In genomic region chr3:29291982-29292363, GRCh38 we compare ENCODE assay signal across 16 cellular contexts. TPM values are rescaled to one million over a fixed set of nuclear protein-coding genes. Genes with fewer than 3 reads are reported as not detected.
DNase-seq lines count a peak whose midpoint lies in the region; FAIRE-seq and TF ChIP-seq lines count a peak whose summit lies in the region.
"Had no signal": no experiment of that assay in that cellular context is flagged by ENCODE, and none has a peak within 500 bp of the region (broad histone marks: within the 10 kb centered on the region; RNA-seq: fewer than 3 reads in every experiment).

No MANE protein-coding gene starts in this region.

- intact Hi-C loops in MCF 10A (cut with micrococcal nuclease), result loop anchor here (2.0 kb wide), 1 partner anchor 43 kb away; no protein-coding TSS in a partner anchor

- no peaks in the 10 kb centered on the region for H3K27me3 Mint-ChIP-seq in MCF 10A (ENCODE audit: insufficient read depth, unreplicated experiment)
- H3K27me3 Mint-ChIP-seq: CD4-positive, alpha-beta T cell had no signal

- H3K36me3 ChIP-seq in HEK293 (ENCODE audit: control insufficient read depth in 2 of 2, insufficient read depth in 1 of 2, low read length in 2 of 2) (no peaks in the 10 kb centered on the region), keratinocyte (ENCODE audit: control insufficient read depth in 2 of 2, extremely low read depth in 1 of 2, insufficient read depth in 2 of 2, low read length in 2 of 2) (no peaks in the 10 kb centered on the region), subcutaneous abdominal adipose tissue (ENCODE audit: control insufficient read depth in 5 of 5, insufficient read depth in 5 of 5, low read length in 5 of 5) (no peaks in the 10 kb centered on the region), MM.1S (replicated peaks; ENCODE audit: insufficient read depth, low read length) (no peaks in the 10 kb centered on the region)
- H3K36me3 ChIP-seq: BE2C had no signal

- no peaks in the 10 kb centered on the region for H3F3A ChIP-seq in MM.1S (ENCODE audit: insufficient read depth, low read length)

- no TSS peak for BruUV-seq in MCF 10A (replicated peaks; lab: Mats Ljungman, UMichigan)

- POLR2A ChIA-PET in HEK293 (lab: Yijun Ruan, JAX) (no interaction called here), MCF 10A (lab: Yijun Ruan, JAX) (interaction anchor here (0.7 to 13.9 kb wide), 11 partner anchors 8 to 468 kb away, joined by 4 to 184 read pairs (median 6); partner anchors contain the start of gene RBMS3)

- H3K36me3 Mint-ChIP-seq in MCF 10A (ENCODE audit: insufficient read depth, unreplicated experiment), result no peaks in the 10 kb centered on the region

- no peaks in the 10 kb centered on the region for H3K9me3 ChIP-seq in HEK293 (ENCODE audit: control insufficient read depth, insufficient read depth, low read depth, low read length)
- no peaks in the 10 kb centered on the region for H3K9me3 ChIP-seq in keratinocyte (ENCODE audit: control insufficient read depth, low read depth, low read length)
- H3K9me3 ChIP-seq in subcutaneous abdominal adipose tissue (ENCODE audit: control insufficient read depth in 5 of 5, low read length in 5 of 5), result no peaks in the 10 kb centered on the region
- no peaks in the 10 kb centered on the region for H3K9me3 ChIP-seq in MM.1S (replicated peaks; ENCODE audit: insufficient read depth, low read length)
- H3K9me3 ChIP-seq: BE2C had no signal

- H3K9me3 Mint-ChIP-seq in MCF 10A (ENCODE audit: unreplicated experiment), result no peaks in the 10 kb centered on the region
- H3K9me3 Mint-ChIP-seq: CD4-positive, alpha-beta T cell had no signal

- H2AFZ ChIP-seq in keratinocyte (ENCODE audit: control insufficient read depth, low read length), result no peak overlapping the region
- H2AFZ ChIP-seq in MM.1S (ENCODE audit: low read length), result no peak overlapping the region
- H2AFZ ChIP-seq: GM23248 had no signal

- TF ChIP-seq CTCF in HEK293 (tag by site-specific recombination; IDR thresholded peaks at IDR 0.05) (no peak), MCF 10A (IDR thresholded peaks at IDR 0.05; ENCODE audit: unreplicated experiment) (no peak), keratinocyte (optimal IDR thresholded peaks at IDR 0.05 in 1 of 3, IDR thresholded peaks at IDR 0.05 in 1 of 3, conservative IDR thresholded peaks at IDR 0.05 in 1 of 3; ENCODE audit: extremely low read depth in 1 of 3, insufficient read depth in 2 of 3, low read length in 3 of 3) (no peak), MM.1S (IDR thresholded peaks at IDR 0.05; ENCODE audit: low read length) (no peak)

- peak overlapping the region; percentile 6 for H3K4me3 Mint-ChIP-seq in MCF 10A (ENCODE audit: unreplicated experiment)
- H3K4me3 Mint-ChIP-seq: CD4-positive, alpha-beta T cell had no signal

- H3K27me3 ChIP-seq in keratinocyte (ENCODE audit: control insufficient read depth, extremely low read depth, insufficient read depth, low read length) (no peaks in the 10 kb centered on the region), subcutaneous abdominal adipose tissue (ENCODE audit: control insufficient read depth in 5 of 5, insufficient read depth in 4 of 5, low read length in 5 of 5) (no peaks in the 10 kb centered on the region), MM.1S (replicated peaks; ENCODE audit: insufficient read depth, low read length) (no peaks in the 10 kb centered on the region)
- H3K27me3 ChIP-seq: BE2C had no signal

- peak overlapping the region; percentile 85 for H3K27ac Mint-ChIP-seq in MCF 10A (ENCODE audit: low read depth, unreplicated experiment)
- H3K27ac Mint-ChIP-seq: CD4-positive, alpha-beta T cell had no signal

- peak overlapping the region; percentile 35 for H3K4me2 ChIP-seq in keratinocyte (ENCODE audit: control insufficient read depth, extremely low read depth, insufficient read depth, low read depth, low read length)
- H3K4me2 ChIP-seq in MM.1S (ENCODE audit: low read depth, low read length), result no peak overlapping the region

- H3K9ac ChIP-seq in keratinocyte (ENCODE audit: control insufficient read depth, extremely low read depth, insufficient read depth, low read length), result no peak overlapping the region
- H3K9ac ChIP-seq in subcutaneous abdominal adipose tissue (ENCODE audit: low read length in 5 of 5), result peak overlapping the region in 3 of 5 donors; percentile 33 to 66 (median 54)
- no peak overlapping the region for H3K9ac ChIP-seq in MM.1S (ENCODE audit: low read length)
- H3K9ac ChIP-seq: GM23248 had no signal

- dilution Hi-C loops in keratinocyte (cut with MboI; ENCODE audit: extremely low pct_ligation_motif_present, low sequenced_read_pairs), result no loop called here

- CTCF ChIA-PET in HEK293 (lab: Yijun Ruan, JAX) (no interaction called here), MCF 10A (lab: Yijun Ruan, JAX) (interaction anchor here (0.8 to 2.0 kb wide), 3 partner anchors 10 to 74 kb away, joined by 4 to 7 read pairs (median 4); partner anchors contain the start of gene RBMS3)

- DNase-seq in MCF 10A (ENCODE audit: unreplicated experiment), result peak; percentile 81
- no peak for DNase-seq in keratinocyte (ENCODE audit: low read depth, low spot score)
- DNase-seq in germinal center (ENCODE audit: low spot score), result no peak
- no peak for DNase-seq in MM.1S
- no peak for DNase-seq in SW 1271 (lab: John Stamatoyannopoulos, UW)
- DNase-seq: BE2C; Calu3; CD4-positive, alpha-beta T cell; DMS53; GM23248; NCI-H1436; NCI-H2029 treated with DMSO at 0.1 percent for 48 hours; NCI-H748 treated with DMSO at 0.1 percent for 48 hours; PC-3 had no signal

- H3K4me1 ChIP-seq in HEK293 (ENCODE audit: control insufficient read depth, insufficient read depth, low read length) (no peaks in the 10 kb centered on the region; the same call in 1 of the 2 replicates), keratinocyte (ENCODE audit: control insufficient read depth, extremely low read depth, insufficient read depth, low read length) (peaks cover 7% of the 10 kb centered on the region), subcutaneous abdominal adipose tissue (ENCODE audit: control insufficient read depth in 5 of 5, insufficient read depth in 5 of 5, low read length in 5 of 5) (peaks cover 0 to 67% (median 52%) of the 10 kb centered on the region in 5 donors), MM.1S (ENCODE audit: low read length) (no peaks in the 10 kb centered on the region)
- H3K4me1 ChIP-seq: BE2C had no signal

- H3K27ac ChIP-seq in HEK293 (ENCODE audit: extremely low read depth, low read depth, low read length) (no peak overlapping the region), keratinocyte (ENCODE audit: control insufficient read depth, insufficient read depth, low read length) (peak overlapping the region; percentile 44), subcutaneous abdominal adipose tissue (ENCODE audit: low read depth, low read length) (peak overlapping the region; percentile 90), MM.1S (ENCODE audit: low read length) (no peak overlapping the region)
- H3K27ac ChIP-seq: GM23248 had no signal

- peaks cover 1% of the 10 kb centered on the region for H3K79me2 ChIP-seq in keratinocyte (ENCODE audit: control insufficient read depth, insufficient read depth, low read length)
- no peaks in the 10 kb centered on the region for H3K79me2 ChIP-seq in MM.1S (ENCODE audit: low read length)

- no peaks in the 10 kb centered on the region for H4K20me1 ChIP-seq in keratinocyte (ENCODE audit: control insufficient read depth, extremely low read depth, insufficient read depth, low read length)
- no peaks in the 10 kb centered on the region for H4K20me1 ChIP-seq in MM.1S (ENCODE audit: insufficient read depth, low read length)

- H3K4me3 ChIP-seq in HEK293 (ENCODE audit: low read depth, low read length) (no peak overlapping the region), keratinocyte (ENCODE audit: control insufficient read depth in 2 of 3, extremely low read depth in 1 of 3, insufficient read depth in 2 of 3, low read depth in 1 of 3, low read length in 3 of 3) (no peak overlapping the region), subcutaneous abdominal adipose tissue (ENCODE audit: low read depth in 1 of 5, low read length in 5 of 5) (no peak overlapping the region), MM.1S (ENCODE audit: low read length) (no peak overlapping the region)
- H3K4me3 ChIP-seq: GM23248 had no signal

- no peak for FAIRE-seq in keratinocyte (lab: Jason Lieb, UNC)

- H3K4me1 Mint-ChIP-seq in MCF 10A (ENCODE audit: insufficient read depth, unreplicated experiment), result peaks cover 49% of the 10 kb centered on the region

- no peaks in the 10 kb centered on the region for H3K9me2 ChIP-seq in MM.1S (replicated peaks; ENCODE audit: insufficient read depth, low read length)

- no peaks in the 10 kb centered on the region for H3K9me1 ChIP-seq in keratinocyte (ENCODE audit: control insufficient read depth, extremely low read depth, insufficient read depth, low read length)

TF ChIP-seq in HEK293, 187 proteins besides CTCF, POLR2A, EP300 and RAD21 (continues in another document):
- TF ChIP-seq ZNF677 (tag by site-specific recombination; IDR thresholded peaks at IDR 0.05), result no peak
- TF ChIP-seq KLF16 (tag by site-specific recombination; IDR thresholded peaks at IDR 0.05), result no peak
- peak; percentile 13; the same call in 1 of the 2 replicates for TF ChIP-seq ZNF398 (tag by site-specific recombination; IDR thresholded peaks at IDR 0.05)
- TF ChIP-seq ZNF670 (tag by site-specific recombination; IDR thresholded peaks at IDR 0.05; ENCODE audit: low read depth), result no peak
- no peak for TF ChIP-seq ZNF391 (tag by site-specific recombination; IDR thresholded peaks at IDR 0.05; ENCODE audit: borderline replicate concordance, low read depth)

RNA-seq across cellular contexts. Expression of gene RBMS3, which starts 11.1 kb away (rescaled TPM):
- total RNA-seq in MCF 10A (2022), result 65.5 and 74.2 TPM in 2 replicates
- polyA plus RNA-seq in keratinocyte, result 2.3 to 4.2 TPM (median 2.5 TPM) in 3 replicates
- polyA plus RNA-seq in keratinocyte (2011; ENCODE audit: low read depth), result 0.49 TPM
- polyA plus RNA-seq in keratinocyte (2011; cell fraction: cytosol; rRNA removed), result 1.6 and 2.1 TPM in 2 replicates
- polyA plus RNA-seq in keratinocyte (2011; cell fraction: nucleus; rRNA removed), result 4.8 and 5.7 TPM in 2 replicates
- polyA plus RNA-seq in keratinocyte (2012; ENCODE audit: low replicate concordance), result 0.89 and 2.8 TPM in 2 replicates
- 17.0 to 24.8 TPM (median 18.5 TPM) in 3 replicates for polyA minus RNA-seq in keratinocyte
- 5.2 TPM for polyA minus RNA-seq in keratinocyte (2011; cell fraction: cytosol; rRNA and poly(A)+ RNA removed)
- polyA minus RNA-seq in keratinocyte (2011; cell fraction: nucleus; rRNA and poly(A)+ RNA removed), result 10.3 and 21.1 TPM in 2 replicates

Comparison
In these comparisons a context has a peak if more than half of its experiments do, and no peak if none do; other contexts are left out.
1. H3K27ac ChIP-seq: peak in keratinocyte (single experiment) and subcutaneous abdominal adipose tissue (single experiment); none in HEK293 (single experiment) and MM.1S (single experiment).
2. H3K9ac ChIP-seq: peak in subcutaneous abdominal adipose tissue (3 of 5); none in keratinocyte (single experiment) and MM.1S (single experiment).